8 cellular contexts compared by ENCODE assay signal in genomic region chr6:133923938-133924593, GRCh38. TPM values are rescaled to one million over a fixed set of nuclear protein-coding genes. Genes with fewer than 3 reads are reported as not detected.
DNase-seq lines count a peak whose midpoint lies in the region; ATAC-seq and TF ChIP-seq lines count a peak whose summit lies in the region.

No MANE protein-coding gene starts in this region.

- TF ChIP-seq RAD21 in neural cell (conservative IDR thresholded peaks at IDR 0.05) = peak; percentile 95

- no peaks in the 10 kb centered on the region for H3K36me3 ChIP-seq in HUES64 (ENCODE audit: insufficient read depth, low read length)
- no peaks in the 10 kb centered on the region for H3K36me3 ChIP-seq in OCI-LY1 (ENCODE audit: insufficient read depth, low read length)
- no peaks in the 10 kb centered on the region for H3K36me3 ChIP-seq in fibroblast of lung (ENCODE audit: control insufficient read depth, insufficient read depth, low read length)
- H3K36me3 ChIP-seq in neural cell (ENCODE audit: insufficient read depth, low read length) = no peaks in the 10 kb centered on the region
- no peaks in the 10 kb centered on the region for H3K36me3 ChIP-seq in tibial artery

- no peaks in the 10 kb centered on the region for H3K27me3 ChIP-seq in HUES64 (ENCODE audit: insufficient read depth, low read length)
- no peaks in the 10 kb centered on the region for H3K27me3 ChIP-seq in OCI-LY1 (ENCODE audit: insufficient read depth, low read length)
- H3K27me3 ChIP-seq in fibroblast of lung (ENCODE audit: control insufficient read depth, insufficient read depth, low read length) = no peaks in the 10 kb centered on the region
- no peaks in the 10 kb centered on the region for H3K27me3 ChIP-seq in neural cell (ENCODE audit: insufficient read depth, low read depth, low read length)
- peaks cover 0 to 7% of the 10 kb centered on the region in 2 donors for H3K27me3 ChIP-seq in tibial artery

- H3K4me3 ChIP-seq in HUES64 (ENCODE audit: low read length) (peak overlapping the region; percentile 33), OCI-LY1 (ENCODE audit: low read depth, low read length, poor library complexity, severe bottlenecking) (no peak overlapping the region), fibroblast of lung (replicated peaks in 1 of 4; ENCODE audit: control extremely low read depth in 1 of 4, insufficient read depth in 1 of 4, low read depth in 3 of 4, low read length in 4 of 4) (no peak overlapping the region), neural cell (ENCODE audit: low read length) (no peak overlapping the region), tibial artery (no peak overlapping the region)

- H3K9me3 ChIP-seq in HUES64 (ENCODE audit: insufficient read depth, low read depth, low read length) (no peaks in the 10 kb centered on the region), OCI-LY1 (ENCODE audit: low read length) (no peaks in the 10 kb centered on the region), fibroblast of lung (ENCODE audit: control insufficient read depth, insufficient read depth, low read depth, low read length) (no peaks in the 10 kb centered on the region), neural cell (ENCODE audit: low read length) (no peaks in the 10 kb centered on the region), tibial artery (no peaks in the 10 kb centered on the region)

- intact Hi-C loops in tibial artery (cut with DNase I; ENCODE audit: low total_unique reads) = no loop called here

- 14% methylated on average over 5 of the region's 6 CpGs for WGBS in HUES64

- TF ChIP-seq CTCF in OCI-LY1 (IDR thresholded peaks at IDR 0.05; ENCODE audit: low read length) (peak; percentile 89), fibroblast of lung (conservative IDR thresholded peaks at IDR 0.05 in 1 of 2, IDR thresholded peaks at IDR 0.05 in 1 of 2; ENCODE audit: low read depth in 1 of 2, low read length in 2 of 2) (peak; percentile 85 to 88), neural cell (IDR thresholded peaks at IDR 0.05; ENCODE audit: poor library complexity, severe bottlenecking) (peak; percentile 91), tibial artery (IDR thresholded peaks at IDR 0.05) (peak; percentile 83 to 92)

- no peaks in the 10 kb centered on the region for H4K20me1 ChIP-seq in OCI-LY1 (ENCODE audit: insufficient read depth, low read length)
- H4K20me1 ChIP-seq in fibroblast of lung (ENCODE audit: control insufficient read depth, extremely low read depth, insufficient read depth, low read length) = no peaks in the 10 kb centered on the region
- no peaks in the 10 kb centered on the region for H4K20me1 ChIP-seq in neural cell (ENCODE audit: insufficient read depth)

- peak overlapping the region; percentile 8; the same call in 1 of the 2 replicates for H3K27ac ChIP-seq in HUES64 (ENCODE audit: low read depth, low read length)
- no peak overlapping the region for H3K27ac ChIP-seq in OCI-LY1 (ENCODE audit: low read depth, low read length, poor library complexity, severe bottlenecking)
- H3K27ac ChIP-seq in fibroblast of lung (ENCODE audit: insufficient read depth, low read length) = no peak overlapping the region
- H3K27ac ChIP-seq in neural cell (ENCODE audit: low read length) = no peak overlapping the region
- no peak overlapping the region for H3K27ac ChIP-seq in tibial artery

- H3F3A ChIP-seq in OCI-LY1 (ENCODE audit: insufficient read depth, low read length) (no peaks in the 10 kb centered on the region), neural cell (ENCODE audit: insufficient read depth, low read length, poor library complexity, severe bottlenecking) (no peaks in the 10 kb centered on the region)

- no peak for TF ChIP-seq EP300 in neural cell (conservative IDR thresholded peaks at IDR 0.05; ENCODE audit: poor library complexity, severe bottlenecking)

- H3K4me1 ChIP-seq in HUES64 (ENCODE audit: insufficient read depth, low read length) = peaks cover 8% of the 10 kb centered on the region
- H3K4me1 ChIP-seq in OCI-LY1 (ENCODE audit: insufficient read depth, low read length, severe bottlenecking) = no peaks in the 10 kb centered on the region
- H3K4me1 ChIP-seq in fibroblast of lung (ENCODE audit: control insufficient read depth, extremely low read depth, insufficient read depth, low read length) = no peaks in the 10 kb centered on the region
- no peaks in the 10 kb centered on the region for H3K4me1 ChIP-seq in tibial artery

- no peaks in the 10 kb centered on the region for H3K79me2 ChIP-seq in OCI-LY1 (ENCODE audit: insufficient read depth, low read length)
- H3K79me2 ChIP-seq in fibroblast of lung (ENCODE audit: control insufficient read depth, insufficient read depth, low read length) = no peaks in the 10 kb centered on the region
- no peaks in the 10 kb centered on the region for H3K79me2 ChIP-seq in neural cell (replicated peaks; ENCODE audit: insufficient read depth, low read length)

- DNase-seq in DMS153 treated with DMSO at 0.1 percent for 48 hours (lab: John Stamatoyannopoulos, UW; ENCODE audit: unreplicated experiment) (peak; percentile 86), activated T-cell treated with anti-CD3 and anti-CD28 coated beads for 48 hours (ENCODE audit: low read depth) (peak; percentile 20), fibroblast of lung (ENCODE audit: low read depth in 2 of 2) (peak; percentile 65 to 87), tibial artery (peak; percentile 74 to 77)

- ATAC-seq in GM21423 (IDR thresholded peaks at IDR 0.05; ENCODE audit: unreplicated experiment) = peak; percentile 86

- H3K4me2 ChIP-seq in OCI-LY1 (ENCODE audit: low read length) (no peak overlapping the region), fibroblast of lung (ENCODE audit: extremely low read depth, insufficient read depth, low read length) (no peak overlapping the region), neural cell (ENCODE audit: low read length) (no peak overlapping the region)

- H3K9me2 ChIP-seq in OCI-LY1 (ENCODE audit: low read depth, low read length) = no peaks in the 10 kb centered on the region
- no peaks in the 10 kb centered on the region for H3K9me2 ChIP-seq in neural cell (ENCODE audit: insufficient read depth, low read length)

- H3K9ac ChIP-seq in HUES64 (ENCODE audit: low read depth, low read length) (0 out of 2 replicates have a peak overlapping the region, but pooled peaks have one; percentile 7), OCI-LY1 (ENCODE audit: low read length) (no peak overlapping the region), fibroblast of lung (ENCODE audit: insufficient read depth, low read length) (no peak overlapping the region), neural cell (ENCODE audit: low read length) (no peak overlapping the region)

- H2AFZ ChIP-seq in OCI-LY1 (ENCODE audit: low read length) = no peak overlapping the region
- H2AFZ ChIP-seq in fibroblast of lung (ENCODE audit: low read length) = no peak overlapping the region
- no peak overlapping the region for H2AFZ ChIP-seq in neural cell (ENCODE audit: low read depth, low read length)

TF ChIP-seq in neural cell, 6 proteins besides CTCF, POLR2A, EP300 and RAD21:
- TF ChIP-seq REST (IDR thresholded peaks at IDR 0.05; ENCODE audit: borderline replicate concordance) (no peak), SMC3 (conservative IDR thresholded peaks at IDR 0.05; ENCODE audit: poor library complexity) (peak; percentile 98)

RNA-seq across cellular contexts. Expression of gene TBPL1, which starts 29.0 kb away (rescaled TPM):
- polyA plus RNA-seq in HUES64 (2013, experiment 1 of 2) = 68.7 TPM
- 68.2 TPM for polyA plus RNA-seq in HUES64 (2013, experiment 2 of 2)
- 15.4 and 18.8 TPM in 2 replicates for total RNA-seq in fibroblast of lung
- polyA plus RNA-seq in fibroblast of lung = 37.6 and 47.8 TPM in 2 replicates
- 32.6 and 38.6 TPM in 2 replicates for polyA plus RNA-seq in fibroblast of lung (2012)
- 0.39 and 2.2 TPM in 2 replicates for polyA minus RNA-seq in fibroblast of lung (ENCODE audit: low replicate concordance)
- 110 and 126 TPM in 2 replicates for polyA plus RNA-seq in neural cell
- 89.8 and 109 TPM in 2 replicates for polyA minus RNA-seq in neural cell

RNA-seq across cellular contexts. Expression of gene TCF21, which starts 35.2 kb away (rescaled TPM):
- 0.20 TPM for polyA plus RNA-seq in HUES64 (2013, experiment 1 of 2)
- polyA plus RNA-seq in HUES64 (2013, experiment 2 of 2) = 0.13 TPM
- total RNA-seq in fibroblast of lung = 8.2 and 11.1 TPM in 2 replicates
- 13.5 and 20.5 TPM in 2 replicates for polyA plus RNA-seq in fibroblast of lung
- polyA plus RNA-seq in fibroblast of lung (2012) = 10.8 and 17.4 TPM in 2 replicates
- 9.7 and 19.0 TPM in 2 replicates for polyA minus RNA-seq in fibroblast of lung (ENCODE audit: low replicate concordance)
- not detected in 2 replicates for polyA plus RNA-seq in neural cell
- polyA minus RNA-seq in neural cell = not detected in 2 replicates

Comparison
In these comparisons a context has a peak if more than half of its experiments do, and no peak if none do; other contexts are left out.
1. DNase-seq: peak in every context shown above with its lines; median percentile 86 in DMS153 treated with DMSO at 0.1 percent for 48 hours; 76 in fibroblast of lung; 76 in tibial artery; 20 in activated T-cell treated with anti-CD3 and anti-CD28 coated beads for 48 hours.
2. RNA of gene TCF21, which starts 35.2 kb away (polyA plus RNA-seq): 10.8 to 20.5 TPM in fibroblast of lung; not detected in neural cell; every median in the first group is over 10 times any median in the second.
3. Peak in every context shown above with its lines, with median percentiles within 50 percentile points of each other: CTCF ChIP-seq.